1 cellular context compared by ENCODE assay signal in genomic region chr3:120093923-120094775, GRCh38.
A peak's percentile ranks its signal among the peaks of the same experiment; 100 is the strongest.
TF ChIP-seq lines count a peak whose summit lies in the region.

TSS of gene GSK3B (minus strand) at chr3:120094447. CDS start at chr3:120093434, 1,013 bp downstream.

TF ChIP-seq in HepG2, 621 proteins besides CTCF, POLR2A, EP300 and RAD21 (continued from another document and continues in another):
- TF ChIP-seq FOXP4 (CRISPR knock-in tag; IDR thresholded peaks at IDR 0.05) (no peak), NR2F6 (IDR thresholded peaks at IDR 0.05) (no peak), NR2F6 (CRISPR knock-in tag; IDR thresholded peaks at IDR 0.05) (no peak), SATB2 (CRISPR knock-in tag; IDR thresholded peaks at IDR 0.05) (no peak), DZIP1 (CRISPR knock-in tag; IDR thresholded peaks at IDR 0.05) (no peak), SAFB2 (CRISPR knock-in tag; IDR thresholded peaks at IDR 0.05; ENCODE audit: borderline replicate concordance, low read depth) (no peak; the same call in 1 of the 2 replicates), ZFP62 (CRISPR knock-in tag; IDR thresholded peaks at IDR 0.05) (no peak), GLMP (CRISPR knock-in tag; IDR thresholded peaks at IDR 0.05; ENCODE audit: borderline replicate concordance) (no peak), ZNF30 (CRISPR knock-in tag; IDR thresholded peaks at IDR 0.05) (no peak), ZSCAN21 (CRISPR knock-in tag; IDR thresholded peaks at IDR 0.05; ENCODE audit: borderline replicate concordance) (peak; percentile 21; the same call in 1 of the 2 replicates), ZNF101 (CRISPR knock-in tag; IDR thresholded peaks at IDR 0.05; ENCODE audit: borderline replicate concordance, low read depth) (no peak), ZNF367 (CRISPR knock-in tag; IDR thresholded peaks at IDR 0.05; ENCODE audit: borderline replicate concordance) (no peak; the same call in 1 of the 2 replicates), ZNF883 (CRISPR knock-in tag; IDR thresholded peaks at IDR 0.05; ENCODE audit: not compliant biosample characterization) (no peak), ZFAT (CRISPR knock-in tag; conservative IDR thresholded peaks at IDR 0.05) (no peak), ZFP36L1 (CRISPR knock-in tag; IDR thresholded peaks at IDR 0.05) (no peak), NFATC3 (CRISPR knock-in tag; IDR thresholded peaks at IDR 0.05) (no peak), ZNF318 (CRISPR knock-in tag; IDR thresholded peaks at IDR 0.05) (no peak), ZBTB37 (CRISPR knock-in tag; IDR thresholded peaks at IDR 0.05) (no peak), ZBTB42 (CRISPR knock-in tag; IDR thresholded peaks at IDR 0.05) (no peak), FOXP1 (IDR thresholded peaks at IDR 0.05) (no peak), FOXP1 (CRISPR knock-in tag; IDR thresholded peaks at IDR 0.05) (no peak), ZFP36L2 (CRISPR knock-in tag; IDR thresholded peaks at IDR 0.05) (no peak), ZNF17 (CRISPR knock-in tag; IDR thresholded peaks at IDR 0.05) (no peak), ZNF34 (CRISPR knock-in tag; IDR thresholded peaks at IDR 0.05; ENCODE audit: borderline replicate concordance) (no peak), ZNF556 (CRISPR knock-in tag; IDR thresholded peaks at IDR 0.05; ENCODE audit: borderline replicate concordance) (no peak), ZNF598 (CRISPR knock-in tag; IDR thresholded peaks at IDR 0.05; ENCODE audit: borderline replicate concordance) (no peak), KLF12 (CRISPR knock-in tag; IDR thresholded peaks at IDR 0.05; ENCODE audit: borderline replicate concordance) (no peak), MTF1 (CRISPR knock-in tag; IDR thresholded peaks at IDR 0.05) (no peak), PCBP1 (IDR thresholded peaks at IDR 0.05; ENCODE audit: borderline replicate concordance, low read depth, low read length) (peak; percentile 91), ZNF547 (CRISPR knock-in tag; IDR thresholded peaks at IDR 0.05) (peak; percentile 86), ZNF770 (CRISPR knock-in tag; IDR thresholded peaks at IDR 0.05) (no peak), ZNF766 (CRISPR knock-in tag; IDR thresholded peaks at IDR 0.05; ENCODE audit: borderline replicate concordance) (no peak), ZNF234 (CRISPR knock-in tag; conservative IDR thresholded peaks at IDR 0.05) (no peak), ZNF83 (CRISPR knock-in tag; IDR thresholded peaks at IDR 0.05; ENCODE audit: borderline replicate concordance) (no peak), POGK (CRISPR knock-in tag; conservative IDR thresholded peaks at IDR 0.05) (peak; percentile 41; the same call in 1 of the 2 replicates), BCL6 (CRISPR knock-in tag; IDR thresholded peaks at IDR 0.05) (0 out of 2 replicates have a peak, but pooled peaks have one; percentile 19), ZNF124 (CRISPR knock-in tag; IDR thresholded peaks at IDR 0.05) (0 out of 2 replicates have a peak, but pooled peaks have one; percentile 17), ARHGAP35 (CRISPR knock-in tag; IDR thresholded peaks at IDR 0.05; ENCODE audit: borderline replicate concordance) (no peak), U2AF1 (optimal IDR thresholded peaks at IDR 0.05; ENCODE audit: low read depth, low read length) (no peak), BRD4 (CRISPR knock-in tag; IDR thresholded peaks at IDR 0.05) (peak; percentile 32; the same call in 1 of the 2 replicates), ZNF629 (CRISPR knock-in tag; conservative IDR thresholded peaks at IDR 0.05) (no peak), ZMAT5 (CRISPR knock-in tag; IDR thresholded peaks at IDR 0.05; ENCODE audit: borderline replicate concordance, low read depth) (no peak), PAWR (CRISPR knock-in tag; IDR thresholded peaks at IDR 0.05; ENCODE audit: borderline replicate concordance) (no peak)
